In genomic region chr15:67068724-67069400, GRCh38 we compare ENCODE assay signal across 9 cellular contexts. TPM values are rescaled to one million over a fixed set of nuclear protein-coding genes. Genes with fewer than 3 reads are reported as not detected.
DNase-seq lines count a peak whose midpoint lies in the region; ATAC-seq, FAIRE-seq and TF ChIP-seq lines count a peak whose summit lies in the region.
"Had no signal": no experiment of that assay in that cellular context is flagged by ENCODE, and none has a peak within 500 bp of the region (broad histone marks: within the 10 kb centered on the region; RNA-seq: fewer than 3 reads in every experiment).

No MANE protein-coding gene starts in this region.

- no peaks in the 10 kb centered on the region for H3K9me3 Mint-ChIP-seq in activated naive CD4-positive, alpha-beta T cell treated with anti-CD3 and anti-CD28 coated beads for 36 hours

- no peak for ATAC-seq in GM18861 (IDR thresholded peaks at IDR 0.05; ENCODE audit: unreplicated experiment)
- ATAC-seq in HG03025 (IDR thresholded peaks at IDR 0.05; ENCODE audit: low FRiP score, unreplicated experiment): no peak

- no peak for FAIRE-seq in kidney (lab: Jason Lieb, UNC)

- H3K36me3 Mint-ChIP-seq in activated naive CD4-positive, alpha-beta T cell treated with anti-CD3 and anti-CD28 coated beads for 36 hours (ENCODE audit: low read depth): peaks cover 22% of the 10 kb centered on the region

- H3K4me1 ChIP-seq in kidney (ENCODE audit: control insufficient read depth in 1 of 2, insufficient read depth in 1 of 2, low read depth in 1 of 2, low read length in 2 of 2): peaks cover 25 to 41% of the 10 kb centered on the region in 2 donors
- peaks cover 0 to 66% (median 32%) of the 10 kb centered on the region in 4 donors for H3K4me1 ChIP-seq in tibial nerve

- H3K9me3 ChIP-seq in kidney (ENCODE audit: control insufficient read depth in 1 of 2, low read length in 2 of 2) (no peaks in the 10 kb centered on the region), tibial nerve (no peaks in the 10 kb centered on the region)

- H3K27ac ChIP-seq in kidney (ENCODE audit: low read depth in 2 of 2, low read length in 2 of 2) (peak overlapping the region; percentile 45 to 68), tibial nerve (peak overlapping the region in 3 of 4 donors; percentile 40 to 88 (median 87))

- TF ChIP-seq CTCF in kidney (IDR thresholded peaks at IDR 0.05; ENCODE audit: borderline replicate concordance, extremely low read depth, insufficient read depth) (no peak), tibial nerve (IDR thresholded peaks at IDR 0.05) (no peak)

- no peak for TF ChIP-seq EP300 in tibial nerve (IDR thresholded peaks at IDR 0.05)

- no peak for TF ChIP-seq POLR2A in tibial nerve (IDR thresholded peaks at IDR 0.05)

- H3K36me3 ChIP-seq in kidney (ENCODE audit: control insufficient read depth in 1 of 2, insufficient read depth in 2 of 2, low read length in 2 of 2) (peaks cover 0 to 7% of the 10 kb centered on the region in 2 donors), tibial nerve (peaks cover 0 to 3% (median 0%) of the 10 kb centered on the region in 3 donors)

- H3K4me1 Mint-ChIP-seq in activated naive CD4-positive, alpha-beta T cell treated with anti-CD3 and anti-CD28 coated beads for 36 hours (ENCODE audit: low read depth): peaks cover 60% of the 10 kb centered on the region

- H3K9ac ChIP-seq in kidney (ENCODE audit: low read length in 2 of 2): peak overlapping the region in 1 of 2 donors; percentile 94

- peak overlapping the region; percentile 91 for H3K27ac Mint-ChIP-seq in activated naive CD4-positive, alpha-beta T cell treated with anti-CD3 and anti-CD28 coated beads for 36 hours

- intact Hi-C loops in activated naive CD4-positive, alpha-beta T cell treated with anti-CD3 and anti-CD28 coated beads for 36 hours (cut with micrococcal nuclease): loop anchor here (1.0 to 5.0 kb wide), 8 partner anchors 7 to 768 kb away; no protein-coding TSS in a partner anchor
- intact Hi-C loops in kidney (cut with DNase I) (no loop called here), head of caudate nucleus (cut with DNase I) (no loop called here)

- DNase-seq in activated naive CD4-positive, alpha-beta T cell treated with anti-CD3 and anti-CD28 coated beads for 36 hours: peak; percentile 55
- no peak for DNase-seq in activated naive CD4-positive, alpha-beta T cell (lab: John Stamatoyannopoulos, UW)
- peak; percentile 22 for DNase-seq in activated naive CD4-positive, alpha-beta T cell treated with anti-CD3 and anti-CD28 coated beads, Interleukin-2, amount 50 U/mL, for 16 hours
- no peak for DNase-seq in kidney
- DNase-seq in tibial nerve (ENCODE audit: low spot score in 2 of 2): no peak
- DNase-seq in head of caudate nucleus: no peak
- DNase-seq: DMS153 had no signal

- CTCF ChIA-PET in activated naive CD4-positive, alpha-beta T cell treated with anti-CD3 and anti-CD28 coated beads for 36 hours (lab: Charles Lee): interaction anchor here (0.5 to 4.4 kb wide), 12 partner anchors 12 to 139 kb away, joined by 3 to 21 read pairs (median 5); no protein-coding TSS in a partner anchor

- peak overlapping the region; percentile 85 to 90 for H3K4me3 ChIP-seq in kidney (ENCODE audit: low read length in 2 of 2)
- H3K4me3 ChIP-seq in tibial nerve: peak overlapping the region in 2 of 4 donors; percentile 67 to 94

- peak overlapping the region; percentile 95 for H3K4me3 Mint-ChIP-seq in activated naive CD4-positive, alpha-beta T cell treated with anti-CD3 and anti-CD28 coated beads for 36 hours

- H3K27me3 Mint-ChIP-seq in activated naive CD4-positive, alpha-beta T cell treated with anti-CD3 and anti-CD28 coated beads for 36 hours (ENCODE audit: low read depth): peaks cover 8% of the 10 kb centered on the region

- 61 to 71% methylated on average over 6 of the region's 6 CpGs for WGBS in tibial nerve, 2 donors

- no peaks in the 10 kb centered on the region for H3K27me3 ChIP-seq in tibial nerve

RNA-seq across cellular contexts. Expression of gene SMAD3, which starts 3.5 kb away (rescaled TPM):
- 10 to 100 TPM; 35.1 to 39.2 TPM for total RNA-seq in activated naive CD4-positive, alpha-beta T cell treated with anti-CD3 and anti-CD28 coated beads for 36 hours
- total RNA-seq in kidney (58.2 TPM), tibial nerve (10 to 100 TPM; 36.3 to 68.6 (median 44.1) TPM)
- 10.1 TPM for polyA plus RNA-seq in kidney (ENCODE audit: insufficient read depth, low read depth, low replicate concordance)

Comparison
In these comparisons a context has a peak if more than half of its experiments do, and no peak if none do; other contexts are left out.
1. DNase-seq: peak in activated naive CD4-positive, alpha-beta T cell treated with anti-CD3 and anti-CD28 coated beads for 36 hours (single experiment) and activated naive CD4-positive, alpha-beta T cell treated with anti-CD3 and anti-CD28 coated beads, Interleukin-2, amount 50 U/mL, for 16 hours (single experiment); none in activated naive CD4-positive, alpha-beta T cell (0 of 4), kidney (single experiment), tibial nerve (0 of 2) and head of caudate nucleus (0 of 42).